In genomic region chr1:172487550-172487949, GRCh38 we compare ENCODE assay signal across 1 cellular context.
TF ChIP-seq lines count a peak whose summit lies in the region.

No MANE protein-coding gene starts in this region.

TF ChIP-seq in K562, 482 proteins besides CTCF, POLR2A, EP300 and RAD21 (continued from another document):
- TF ChIP-seq ZBTB33 (CRISPR knock-in tag; IDR thresholded peaks at IDR 0.05) (peak; percentile 34; the same call in 1 of the 2 replicates), HNRNPLL (IDR thresholded peaks at IDR 0.05; ENCODE audit: low read depth, low read length, poor library complexity, severe bottlenecking) (no peak), ZNF280B (CRISPR knock-in tag; IDR thresholded peaks at IDR 0.05) (0 out of 2 replicates have a peak, but pooled peaks have one; percentile 27)
